Comparison of ENCODE assay signal across 1 cellular context in genomic region chr4:1979477-1980196, GRCh38.
TF ChIP-seq lines count a peak whose summit lies in the region.

No MANE protein-coding gene starts in this region.

TF ChIP-seq in H1, 55 proteins besides CTCF, POLR2A, EP300 and RAD21:
- no peak for TF ChIP-seq BCL11A (IDR thresholded peaks at IDR 0.05; ENCODE audit: low read depth in 2 of 2, low read length in 2 of 2)
- 0 out of 2 replicates have a peak, but pooled peaks have one; percentile 40 for TF ChIP-seq POLR2AphosphoS5 (IDR thresholded peaks at IDR 0.05; ENCODE audit: low read depth, low read length)
